13 cellular contexts compared by ENCODE assay signal in genomic region chr6:14458669-14459266, GRCh38.
DNase-seq lines count a peak whose midpoint lies in the region; ATAC-seq and TF ChIP-seq lines count a peak whose summit lies in the region.
"Had no signal": no experiment of that assay in that cellular context is flagged by ENCODE, and none has a peak within 500 bp of the region (broad histone marks: within the 10 kb centered on the region; RNA-seq: fewer than 3 reads in every experiment).

No MANE protein-coding gene starts in this region.

- H3K4me2 ChIP-seq in GM23248 (ENCODE audit: unreplicated experiment) (peak overlapping the region; percentile 58), PC-3 (ENCODE audit: low read length) (peak overlapping the region; percentile 41), fibroblast of lung (ENCODE audit: extremely low read depth, insufficient read depth, low read length) (peak overlapping the region; percentile 48)

- H3K27me3 Mint-ChIP-seq in T-helper 17 cell, result no peaks in the 10 kb centered on the region

- DNase-seq in GM23248 (peak; percentile 89), PC-3 (peak; percentile 96), fibroblast of lung (ENCODE audit: low read depth in 2 of 2) (peak; percentile 94 to 96), retinal pigment epithelial cell (ENCODE audit: low read depth) (peak; percentile 23), T-helper 17 cell (no peak), Peyer's patch (no peak)
- DNase-seq in activated CD4-positive, alpha-beta T cell treated with anti-CD3 and anti-CD28 coated beads, Interleukin-2, amount 50 U/mL, for 1 hour, result no peak
- DNase-seq: activated CD8-positive, alpha-beta memory T cell treated with anti-CD3 and anti-CD28 coated beads, Interleukin-2, amount 10 ng/mL, durations not matched to agents 7 days and 5 days; right cardiac atrium had no signal

- H3K27me3 ChIP-seq in GM23248 (replicated peaks; ENCODE audit: insufficient read depth) (no peaks in the 10 kb centered on the region), PC-3 (ENCODE audit: low read length) (no peaks in the 10 kb centered on the region), fibroblast of lung (ENCODE audit: control insufficient read depth, insufficient read depth, low read length) (no peaks in the 10 kb centered on the region), Peyer's patch (no peaks in the 10 kb centered on the region)

- H2AFZ ChIP-seq in GM23248 (no peak overlapping the region), PC-3 (ENCODE audit: low read length) (no peak overlapping the region), fibroblast of lung (ENCODE audit: low read length) (no peak overlapping the region)

- peak overlapping the region; percentile 13; the same call in 1 of the 2 replicates for H3K27ac ChIP-seq in GM23248
- peak overlapping the region; percentile 69 for H3K27ac ChIP-seq in PC-3 (ENCODE audit: low read length)
- H3K27ac ChIP-seq in fibroblast of lung (ENCODE audit: insufficient read depth, low read length), result no peak overlapping the region
- no peak overlapping the region for H3K27ac ChIP-seq in Peyer's patch
- H3K27ac ChIP-seq: thoracic aorta had no signal

- intact Hi-C loops in PC-3 (cut with micrococcal nuclease), result loop anchor here (1.0 to 10.0 kb wide), 2 partner anchors 187 to 244 kb away; no protein-coding TSS in a partner anchor

- no peaks in the 10 kb centered on the region for H3K9me2 ChIP-seq in GM23248 (ENCODE audit: insufficient read depth)
- no peaks in the 10 kb centered on the region for H3K9me2 ChIP-seq in PC-3 (replicated peaks; ENCODE audit: low read length)

- H3K36me3 Mint-ChIP-seq in T-helper 17 cell (ENCODE audit: low read depth), result no peaks in the 10 kb centered on the region

- no peak overlapping the region for H3K27ac Mint-ChIP-seq in T-helper 17 cell
- H3K27ac Mint-ChIP-seq: activated CD8-positive, alpha-beta memory T cell treated with anti-CD3 and anti-CD28 coated beads, Interleukin-2, amount 10 ng/mL, durations not matched to agents 7 days and 5 days; T-helper 2 cell treated with Interferon-gamma antibody and Interleukin-4, amounts not matched to agents 5 μg/mL and 100 μg/mL, for 36 hours had no signal

- peaks cover 14% of the 10 kb centered on the region; the same call in 1 of the 2 replicates for H3K4me1 ChIP-seq in GM23248 (ENCODE audit: insufficient read depth)
- H3K4me1 ChIP-seq in PC-3 (ENCODE audit: insufficient read depth, low read length), result peaks cover 27% of the 10 kb centered on the region
- H3K4me1 ChIP-seq in fibroblast of lung (ENCODE audit: control insufficient read depth, extremely low read depth, insufficient read depth, low read length), result peaks cover 2% of the 10 kb centered on the region
- peaks cover 0 to 4% (median 0%) of the 10 kb centered on the region in 4 donors for H3K4me1 ChIP-seq in Peyer's patch

- no peaks in the 10 kb centered on the region for H4K20me1 ChIP-seq in GM23248 (ENCODE audit: insufficient read depth)
- H4K20me1 ChIP-seq in PC-3 (ENCODE audit: low read length), result no peaks in the 10 kb centered on the region
- H4K20me1 ChIP-seq in fibroblast of lung (ENCODE audit: control insufficient read depth, extremely low read depth, insufficient read depth, low read length), result no peaks in the 10 kb centered on the region

- H3K79me2 ChIP-seq in GM23248 (ENCODE audit: insufficient read depth) (no peaks in the 10 kb centered on the region), PC-3 (ENCODE audit: low read length) (no peaks in the 10 kb centered on the region), fibroblast of lung (ENCODE audit: control insufficient read depth, insufficient read depth, low read length) (no peaks in the 10 kb centered on the region)

- H3K4me3 ChIP-seq in GM23248, result no peak overlapping the region
- H3K4me3 ChIP-seq in PC-3 (ENCODE audit: low read length), result no peak overlapping the region; the same call in 1 of the 2 replicates
- no peak overlapping the region for H3K4me3 ChIP-seq in fibroblast of lung (replicated peaks in 1 of 4; ENCODE audit: control extremely low read depth in 1 of 4, insufficient read depth in 1 of 4, low read depth in 3 of 4, low read length in 4 of 4)
- H3K4me3 ChIP-seq in retinal pigment epithelial cell (ENCODE audit: low read length), result no peak overlapping the region
- H3K4me3 ChIP-seq in Peyer's patch, result no peak overlapping the region
- H3K4me3 ChIP-seq: HAP-1, thoracic aorta had no signal

- peak; percentile 84 for ATAC-seq in PC-3
- no peak for ATAC-seq in T-helper 17 cell
- ATAC-seq in HG02571 (IDR thresholded peaks at IDR 0.05; ENCODE audit: unreplicated experiment), result no peak
- ATAC-seq: activated CD8-positive, alpha-beta memory T cell treated with anti-CD3 and anti-CD28 coated beads, Interleukin-2, amount 10 ng/mL, durations not matched to agents 7 days and 5 days had no signal

- TF ChIP-seq POLR2A in Peyer's patch (IDR thresholded peaks at IDR 0.05), result no peak

- no peak overlapping the region for H3K4me3 Mint-ChIP-seq in T-helper 17 cell
- H3K4me3 Mint-ChIP-seq: activated CD8-positive, alpha-beta memory T cell treated with anti-CD3 and anti-CD28 coated beads, Interleukin-2, amount 10 ng/mL, durations not matched to agents 7 days and 5 days; T-helper 2 cell treated with Interferon-gamma antibody and Interleukin-4, amounts not matched to agents 5 μg/mL and 100 μg/mL, for 36 hours had no signal

- in situ Hi-C loops in GM23248 (cut with MboI), result no loop called here

- H3K36me3 ChIP-seq in GM23248 (ENCODE audit: low read depth), result no peaks in the 10 kb centered on the region
- no peaks in the 10 kb centered on the region for H3K36me3 ChIP-seq in PC-3 (ENCODE audit: low read depth, low read length)
- no peaks in the 10 kb centered on the region for H3K36me3 ChIP-seq in fibroblast of lung (ENCODE audit: control insufficient read depth, insufficient read depth, low read length)
- no peaks in the 10 kb centered on the region for H3K36me3 ChIP-seq in Peyer's patch
- H3K36me3 ChIP-seq: HAP-1, thoracic aorta had no signal

- H3F3A ChIP-seq in GM23248 (ENCODE audit: insufficient read depth) (peaks cover 5% of the 10 kb centered on the region; the same call in 1 of the 2 replicates), PC-3 (ENCODE audit: low read length, unreplicated experiment) (no peaks in the 10 kb centered on the region)

- CTCF ChIA-PET in PC-3 (lab: Charles Lee), result no interaction called here

- H3K4me1 Mint-ChIP-seq in T-helper 17 cell, result peaks cover 20% of the 10 kb centered on the region

- POLR2A ChIA-PET in PC-3 (lab: Charles Lee; ENCODE audit: unreplicated experiment), result no interaction called here

- no peaks in the 10 kb centered on the region for H3K9me3 ChIP-seq in GM23248 (ENCODE audit: low read depth)
- no peaks in the 10 kb centered on the region for H3K9me3 ChIP-seq in PC-3 (ENCODE audit: low read length)
- H3K9me3 ChIP-seq in fibroblast of lung (ENCODE audit: control insufficient read depth, insufficient read depth, low read depth, low read length), result no peaks in the 10 kb centered on the region
- no peaks in the 10 kb centered on the region for H3K9me3 ChIP-seq in T-helper 17 cell (ENCODE audit: control insufficient read depth, low read length, poor library complexity, severe bottlenecking)
- no peaks in the 10 kb centered on the region for H3K9me3 ChIP-seq in Peyer's patch
- H3K9me3 ChIP-seq: HAP-1, thoracic aorta had no signal

- no TSS peak for BruUV-seq in PC-3 (replicated peaks; lab: Mats Ljungman, UMichigan)

- H3K9ac ChIP-seq in GM23248 (no peak overlapping the region), PC-3 (ENCODE audit: low read length) (peak overlapping the region; percentile 13; the same call in 1 of the 2 replicates), fibroblast of lung (ENCODE audit: insufficient read depth, low read length) (no peak overlapping the region)

- WGBS in GM23248 (ENCODE audit: low coverage in 1 of 2, low lambda C conversion rate in 2 of 2, missing lambda C conversion rate in 2 of 2), 2 experiments, result 63 to 64% methylated on average over 5 of the region's 5 CpGs

- no peak for TF ChIP-seq CTCF in PC-3 (conservative IDR thresholded peaks at IDR 0.05; ENCODE audit: low read depth, low read length)
- TF ChIP-seq CTCF in fibroblast of lung (conservative IDR thresholded peaks at IDR 0.05 in 1 of 2, IDR thresholded peaks at IDR 0.05 in 1 of 2; ENCODE audit: low read depth in 1 of 2, low read length in 2 of 2), result no peak
- TF ChIP-seq CTCF in retinal pigment epithelial cell (conservative IDR thresholded peaks at IDR 0.05; ENCODE audit: low read depth, low read length), result no peak
- no peak for TF ChIP-seq CTCF in Peyer's patch (IDR thresholded peaks at IDR 0.05)

Comparison
In these comparisons a context has a peak if more than half of its experiments do, and no peak if none do; other contexts are left out.
1. DNase-seq: peak in GM23248 (single experiment), PC-3 (single experiment), fibroblast of lung (2 of 2) and retinal pigment epithelial cell (single experiment); none in T-helper 17 cell (0 of 3), Peyer's patch (0 of 3) and activated CD4-positive, alpha-beta T cell treated with anti-CD3 and anti-CD28 coated beads, Interleukin-2, amount 50 U/mL, for 1 hour (single experiment).
2. H3K27ac ChIP-seq: peak in GM23248 (single experiment) and PC-3 (single experiment); none in fibroblast of lung (single experiment) and Peyer's patch (0 of 4).
3. Peak in every context shown above with its lines, with median percentiles within 50 percentile points of each other: H3K4me2 ChIP-seq.